Comparison of ENCODE assay signal across 10 cellular contexts in genomic region chr6:147063469-147064031, GRCh38.
DNase-seq lines count a peak whose midpoint lies in the region; ATAC-seq and TF ChIP-seq lines count a peak whose summit lies in the region.
"Had no signal": no experiment of that assay in that cellular context is flagged by ENCODE, and none has a peak within 500 bp of the region (broad histone marks: within the 10 kb centered on the region; RNA-seq: fewer than 3 reads in every experiment).

No MANE protein-coding gene starts in this region.

- DNase-seq in GM23248 (peak; percentile 76), SW480 (ENCODE audit: low spot score) (peak; percentile 0), fibroblast of the aortic adventitia (ENCODE audit: low read depth) (peak; percentile 94), renal cortical epithelial cell (ENCODE audit: low read depth) (peak; percentile 93), OCI-M1 (lab: John Stamatoyannopoulos, UW) (no peak)
- DNase-seq: uterus had no signal

- peak overlapping the region; percentile 49 for H3K4me2 ChIP-seq in GM23248 (ENCODE audit: unreplicated experiment)

- no peaks in the 10 kb centered on the region; the same call in 1 of the 2 replicates for H3K9me2 ChIP-seq in GM23248 (ENCODE audit: insufficient read depth)

- H3K9ac ChIP-seq in GM23248 = no peak overlapping the region

- peak overlapping the region; percentile 17 for H3K27ac ChIP-seq in GM23248
- H3K27ac ChIP-seq: uterus had no signal

- no peaks in the 10 kb centered on the region for H3K27me3 ChIP-seq in GM23248 (replicated peaks; ENCODE audit: insufficient read depth)
- H3K27me3 ChIP-seq: uterus had no signal

- no peaks in the 10 kb centered on the region for H4K20me1 ChIP-seq in GM23248 (ENCODE audit: insufficient read depth)

- H3F3A ChIP-seq in GM23248 (ENCODE audit: insufficient read depth) = peaks cover 20% of the 10 kb centered on the region

- 96 to 100% methylated on average over 1 of the region's 1 CpG for WGBS in GM23248 (ENCODE audit: low coverage in 1 of 2, low lambda C conversion rate in 2 of 2, missing lambda C conversion rate in 2 of 2), 2 experiments

- no peaks in the 10 kb centered on the region for H3K79me2 ChIP-seq in GM23248 (ENCODE audit: insufficient read depth)

- no peaks in the 10 kb centered on the region for H3K9me3 ChIP-seq in GM23248 (ENCODE audit: low read depth)
- H3K9me3 ChIP-seq: uterus had no signal

- H3K4me3 ChIP-seq in GM23248 (no peak overlapping the region), fibroblast of the aortic adventitia (ENCODE audit: low read depth, low read length) (no peak overlapping the region)
- H3K4me3 ChIP-seq: uterus had no signal

- H2AFZ ChIP-seq in GM23248 = no peak overlapping the region

- no peak for ATAC-seq in GM18907 (IDR thresholded peaks at IDR 0.05; ENCODE audit: unreplicated experiment)
- ATAC-seq in HG03378 (IDR thresholded peaks at IDR 0.05; ENCODE audit: unreplicated experiment) = no peak
- ATAC-seq in esophagus mucosa = no peak
- ATAC-seq: WTC11 had no signal

- TF ChIP-seq CTCF in fibroblast of the aortic adventitia (IDR thresholded peaks at IDR 0.05; ENCODE audit: insufficient read depth, low read length) = no peak

- H3K4me1 ChIP-seq in GM23248 (ENCODE audit: insufficient read depth) = peaks cover 14% of the 10 kb centered on the region
- H3K4me1 ChIP-seq: uterus had no signal

- H3K36me3 ChIP-seq in GM23248 (ENCODE audit: low read depth) = no peaks in the 10 kb centered on the region
- H3K36me3 ChIP-seq: uterus had no signal

- in situ Hi-C loops in GM23248 (cut with MboI) = no loop called here
